In genomic region chr6:143299253-143300166, GRCh38 we compare ENCODE assay signal across 1 cellular context.
TF ChIP-seq lines count a peak whose summit lies in the region.

No MANE protein-coding gene starts in this region.

TF ChIP-seq in SK-N-SH treated with all-trans-retinoic acid at 6 μM for 48 hours, 23 proteins besides CTCF, POLR2A, EP300 and RAD21 (continued from another document):
- TF ChIP-seq, protein P1, sequence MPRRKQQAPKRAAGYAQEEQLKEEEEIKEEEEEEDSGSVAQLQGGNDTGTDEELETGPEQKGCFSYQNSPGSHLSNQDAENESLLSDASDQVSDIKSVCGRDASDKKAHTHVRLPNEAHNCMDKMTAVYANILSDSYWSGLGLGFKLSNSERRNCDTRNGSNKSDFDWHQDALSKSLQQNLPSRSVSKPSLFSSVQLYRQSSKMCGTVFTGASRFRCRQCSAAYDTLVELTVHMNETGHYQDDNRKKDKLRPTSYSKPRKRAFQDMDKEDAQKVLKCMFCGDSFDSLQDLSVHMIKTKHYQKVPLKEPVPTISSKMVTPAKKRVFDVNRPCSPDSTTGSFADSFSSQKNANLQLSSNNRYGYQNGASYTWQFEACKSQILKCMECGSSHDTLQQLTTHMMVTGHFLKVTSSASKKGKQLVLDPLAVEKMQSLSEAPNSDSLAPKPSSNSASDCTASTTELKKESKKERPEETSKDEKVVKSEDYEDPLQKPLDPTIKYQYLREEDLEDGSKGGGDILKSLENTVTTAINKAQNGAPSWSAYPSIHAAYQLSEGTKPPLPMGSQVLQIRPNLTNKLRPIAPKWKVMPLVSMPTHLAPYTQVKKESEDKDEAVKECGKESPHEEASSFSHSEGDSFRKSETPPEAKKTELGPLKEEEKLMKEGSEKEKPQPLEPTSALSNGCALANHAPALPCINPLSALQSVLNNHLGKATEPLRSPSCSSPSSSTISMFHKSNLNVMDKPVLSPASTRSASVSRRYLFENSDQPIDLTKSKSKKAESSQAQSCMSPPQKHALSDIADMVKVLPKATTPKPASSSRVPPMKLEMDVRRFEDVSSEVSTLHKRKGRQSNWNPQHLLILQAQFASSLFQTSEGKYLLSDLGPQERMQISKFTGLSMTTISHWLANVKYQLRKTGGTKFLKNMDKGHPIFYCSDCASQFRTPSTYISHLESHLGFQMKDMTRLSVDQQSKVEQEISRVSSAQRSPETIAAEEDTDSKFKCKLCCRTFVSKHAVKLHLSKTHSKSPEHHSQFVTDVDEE (CRISPR knock-in tag; IDR thresholded peaks at IDR 0.05) = no peak
- TF ChIP-seq CREB5 (CRISPR knock-in tag; IDR thresholded peaks at IDR 0.05; ENCODE audit: low read depth) = no peak
- TF ChIP-seq, protein P2, sequence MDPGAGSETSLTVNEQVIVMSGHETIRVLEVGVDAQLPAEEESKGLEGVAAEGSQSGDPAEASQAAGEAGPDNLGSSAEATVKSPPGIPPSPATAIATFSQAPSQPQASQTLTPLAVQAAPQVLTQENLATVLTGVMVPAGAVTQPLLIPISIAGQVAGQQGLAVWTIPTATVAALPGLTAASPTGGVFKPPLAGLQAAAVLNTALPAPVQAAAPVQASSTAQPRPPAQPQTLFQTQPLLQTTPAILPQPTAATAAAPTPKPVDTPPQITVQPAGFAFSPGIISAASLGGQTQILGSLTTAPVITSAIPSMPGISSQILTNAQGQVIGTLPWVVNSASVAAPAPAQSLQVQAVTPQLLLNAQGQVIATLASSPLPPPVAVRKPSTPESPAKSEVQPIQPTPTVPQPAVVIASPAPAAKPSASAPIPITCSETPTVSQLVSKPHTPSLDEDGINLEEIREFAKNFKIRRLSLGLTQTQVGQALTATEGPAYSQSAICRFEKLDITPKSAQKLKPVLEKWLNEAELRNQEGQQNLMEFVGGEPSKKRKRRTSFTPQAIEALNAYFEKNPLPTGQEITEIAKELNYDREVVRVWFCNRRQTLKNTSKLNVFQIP (CRISPR knock-in tag; IDR thresholded peaks at IDR 0.05; ENCODE audit: borderline replicate concordance, low read depth) = no peak
TF ChIP-seq in SK-N-SH treated with all-trans-retinoic acid at 6 μM for 48 hours: peak in this region for 0.
